In genomic region chr3:49939858-49940666, GRCh38 we compare ENCODE assay signal across 1 cellular context.
TF ChIP-seq lines count a peak whose summit lies in the region.

Gene RBM6 (plus strand): TSS chr3:49940150. CDS start chr3:49962642, 22,492 bp downstream.

TF ChIP-seq in HEK293, 187 proteins besides CTCF, POLR2A, EP300 and RAD21 (continued from another document):
- TF ChIP-seq ZNF624 (tag by site-specific recombination; IDR thresholded peaks at IDR 0.05) (no peak), BCL6B (tag by site-specific recombination; IDR thresholded peaks at IDR 0.05) (no peak), PRDM10 (tag by site-specific recombination; IDR thresholded peaks at IDR 0.05) (peak; percentile 38; the same call in 1 of the 2 replicates), ZNF394 (tag by site-specific recombination; IDR thresholded peaks at IDR 0.05; ENCODE audit: borderline replicate concordance) (peak; percentile 56; the same call in 1 of the 2 replicates), ZNF510 (tag by site-specific recombination; IDR thresholded peaks at IDR 0.05; ENCODE audit: insufficient replicate concordance) (no peak), ZNF768 (tag by site-specific recombination; IDR thresholded peaks at IDR 0.05) (0 out of 2 replicates have a peak, but pooled peaks have one; percentile 3), GLIS1 (tag by site-specific recombination; IDR thresholded peaks at IDR 0.05) (0 out of 2 replicates have a peak, but pooled peaks have one; percentile 26), ZNF433 (tag by site-specific recombination; IDR thresholded peaks at IDR 0.05; ENCODE audit: low read depth) (no peak), ZNF335 (tag by site-specific recombination; conservative IDR thresholded peaks at IDR 0.05) (peak; percentile 96), ZBTB20 (tag by site-specific recombination; IDR thresholded peaks at IDR 0.05) (peak; percentile 98), ZSCAN30 (tag by site-specific recombination; IDR thresholded peaks at IDR 0.05) (0 out of 2 replicates have a peak, but pooled peaks have one; percentile 56), ZNF423 (tag by site-specific recombination; IDR thresholded peaks at IDR 0.05) (no peak), ZNF175 (tag by site-specific recombination; IDR thresholded peaks at IDR 0.05) (no peak), SP7 (tag by site-specific recombination; IDR thresholded peaks at IDR 0.05) (peak; percentile 65), REPIN1 (tag by site-specific recombination; IDR thresholded peaks at IDR 0.05; ENCODE audit: low read depth) (peak; percentile 85; the same call in 1 of the 2 replicates), ZNF366 (tag by site-specific recombination; conservative IDR thresholded peaks at IDR 0.05) (no peak), ZNF18 (tag by site-specific recombination; IDR thresholded peaks at IDR 0.05) (0 out of 2 replicates have a peak, but pooled peaks have one; percentile 12), ZNF211 (tag by site-specific recombination; IDR thresholded peaks at IDR 0.05; ENCODE audit: low read depth) (no peak), ZNF146 (tag by site-specific recombination; IDR thresholded peaks at IDR 0.05) (0 out of 2 replicates have a peak, but pooled peaks have one; percentile 11), KLF1 (tag by site-specific recombination; IDR thresholded peaks at IDR 0.05) (peak; percentile 89), ZNF449 (tag by site-specific recombination; IDR thresholded peaks at IDR 0.05) (no peak), ZNF629 (tag by site-specific recombination; IDR thresholded peaks at IDR 0.05) (peak; percentile 58), ZFHX2 (tag by site-specific recombination; conservative IDR thresholded peaks at IDR 0.05) (no peak), ZNF677 (tag by site-specific recombination; IDR thresholded peaks at IDR 0.05) (peak; percentile 94), ZNF561 (tag by site-specific recombination; IDR thresholded peaks at IDR 0.05; ENCODE audit: borderline replicate concordance) (peak; percentile 83), ZNF48 (tag by site-specific recombination; IDR thresholded peaks at IDR 0.05) (no peak), ZNF707 (tag by site-specific recombination; IDR thresholded peaks at IDR 0.05) (no peak), ZNF692 (tag by site-specific recombination; IDR thresholded peaks at IDR 0.05) (peak; percentile 82), ZNF610 (tag by site-specific recombination; IDR thresholded peaks at IDR 0.05; ENCODE audit: borderline replicate concordance) (peak; percentile 85), KLF7 (tag by site-specific recombination; IDR thresholded peaks at IDR 0.05; ENCODE audit: borderline replicate concordance) (peak; percentile 64; the same call in 1 of the 2 replicates), KLF16 (tag by site-specific recombination; IDR thresholded peaks at IDR 0.05) (peak; percentile 92), KLF9 (tag by site-specific recombination; IDR thresholded peaks at IDR 0.05; ENCODE audit: low read depth) (peak; percentile 78), ZNF76 (tag by site-specific recombination; IDR thresholded peaks at IDR 0.05; ENCODE audit: borderline replicate concordance, low read depth) (peak; percentile 98), ZBTB26 (tag by site-specific recombination; optimal IDR thresholded peaks at IDR 0.05) (peak; percentile 92), SP3 (tag by site-specific recombination; IDR thresholded peaks at IDR 0.05) (peak; percentile 88)
